Comparison of ENCODE assay signal across 11 cellular contexts in the genomic region with DNA sequence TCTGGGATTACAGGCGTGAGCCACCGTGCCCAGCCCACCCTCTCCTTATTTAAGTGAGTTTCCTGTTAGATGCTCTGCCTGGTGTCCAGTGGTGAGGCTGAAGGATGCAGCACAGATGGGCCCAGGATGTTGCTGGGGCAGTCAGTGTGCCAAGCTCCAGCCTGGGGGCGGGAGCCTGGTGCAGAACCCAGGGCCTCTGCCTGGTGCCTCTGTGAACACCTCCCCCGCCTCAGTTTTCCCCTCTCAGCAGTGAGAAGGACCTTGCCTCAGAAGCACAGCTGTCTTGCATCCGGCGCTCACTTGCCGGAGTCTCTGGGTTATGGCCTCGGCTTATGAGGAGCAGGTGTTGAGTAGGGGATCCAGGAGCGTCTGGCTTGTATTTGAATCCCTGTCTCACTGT.
DNase-seq lines count a peak whose midpoint lies in the region; ATAC-seq and TF ChIP-seq lines count a peak whose summit lies in the region.
"Had no signal": no experiment of that assay in that cellular context is flagged by ENCODE, and none has a peak within 500 bp of the region (broad histone marks: within the 10 kb centered on the region; RNA-seq: fewer than 3 reads in every experiment).

No MANE protein-coding gene starts in this region.

- H3K4me3 Mint-ChIP-seq in activated T-cell treated with anti-CD3 and anti-CD28 coated beads, Interleukin-2, amount 50 U/mL, for 72 hours, result peak overlapping the region; percentile 92 to 95
- peak overlapping the region; percentile 81 to 94 (median 87) for H3K4me3 Mint-ChIP-seq in naive thymus-derived CD4-positive, alpha-beta T cell
- H3K4me3 Mint-ChIP-seq: nephron progenitor cell had no signal

- peaks cover 82% of the 10 kb centered on the region for H3K4me1 Mint-ChIP-seq in activated T-cell treated with anti-CD3 and anti-CD28 coated beads, Interleukin-2, amount 50 U/mL, for 72 hours (ENCODE audit: low read depth)
- peaks cover 47 to 93% (median 85%) of the 10 kb centered on the region in 7 donors for H3K4me1 Mint-ChIP-seq in naive thymus-derived CD4-positive, alpha-beta T cell

- 40 to 80% methylated on average over 2 to 7 of the region's 9 CpGs for WGBS in esophagus squamous epithelium, 2 donors

- DNase-seq in BE2C (peak; percentile 38), NCI-H524 treated with DMSO at 0.1 percent for 48 hours (lab: John Stamatoyannopoulos, UW) (peak; percentile 32), NCI-H1105 treated with DMSO at 0.1 percent for 48 hours (lab: John Stamatoyannopoulos, UW) (no peak), esophagus squamous epithelium (lab: John Stamatoyannopoulos, UW) (no peak), uterus (no peak)
- DNase-seq in activated T-cell treated with anti-CD3 and anti-CD28 coated beads, Interleukin-2, amount 50 U/mL, for 72 hours, result peak; percentile 44 to 51
- peak in 8 of 9 donors; percentile 31 to 54 (median 40) for DNase-seq in naive thymus-derived CD4-positive, alpha-beta T cell
- DNase-seq: left cardiac atrium, NCI-H1436, nephron progenitor cell had no signal

- TF ChIP-seq POLR2A in esophagus squamous epithelium (IDR thresholded peaks at IDR 0.05) (no peak), uterus (IDR thresholded peaks at IDR 0.05) (no peak)

- TF ChIP-seq CTCF in BE2C (IDR thresholded peaks at IDR 0.05; ENCODE audit: low read depth, low read length) (no peak), esophagus squamous epithelium (IDR thresholded peaks at IDR 0.05) (no peak), uterus (IDR thresholded peaks at IDR 0.05) (no peak)

- no peaks in the 10 kb centered on the region for H3K9me3 Mint-ChIP-seq in activated T-cell treated with anti-CD3 and anti-CD28 coated beads, Interleukin-2, amount 50 U/mL, for 72 hours
- H3K9me3 Mint-ChIP-seq in naive thymus-derived CD4-positive, alpha-beta T cell, result no peaks in the 10 kb centered on the region
- H3K9me3 Mint-ChIP-seq: nephron progenitor cell had no signal

- peak overlapping the region; percentile 76 for H3K27ac ChIP-seq in naive thymus-derived CD4-positive, alpha-beta T cell (ENCODE audit: low read depth, low read length)
- H3K27ac ChIP-seq in esophagus squamous epithelium (peak overlapping the region in 2 of 4 donors; percentile 25 to 29), uterus (no peak overlapping the region)

- H3K27me3 ChIP-seq in BE2C (no peaks in the 10 kb centered on the region), esophagus squamous epithelium (no peaks in the 10 kb centered on the region), uterus (no peaks in the 10 kb centered on the region)
- H3K27me3 ChIP-seq in naive thymus-derived CD4-positive, alpha-beta T cell (ENCODE audit: control insufficient read depth in 2 of 2, insufficient read depth in 2 of 2, low read length in 2 of 2), result no peaks in the 10 kb centered on the region

- H3K4me1 ChIP-seq in BE2C (peaks cover 5% of the 10 kb centered on the region; the same call in 1 of the 2 replicates), esophagus squamous epithelium (peaks cover 8 to 45% (median 9%) of the 10 kb centered on the region in 3 donors), uterus (peaks cover 0 to 3% of the 10 kb centered on the region in 2 donors)
- H3K4me1 ChIP-seq in naive thymus-derived CD4-positive, alpha-beta T cell (ENCODE audit: control insufficient read depth in 2 of 2, insufficient read depth in 2 of 2, low read length in 2 of 2), result peaks cover 57 to 61% of the 10 kb centered on the region in 2 donors

- no peaks in the 10 kb centered on the region for H3K36me3 Mint-ChIP-seq in activated T-cell treated with anti-CD3 and anti-CD28 coated beads, Interleukin-2, amount 50 U/mL, for 72 hours (ENCODE audit: insufficient read depth in 2 of 2)
- H3K36me3 Mint-ChIP-seq in naive thymus-derived CD4-positive, alpha-beta T cell, result peaks cover 0 to 16% (median 0%) of the 10 kb centered on the region in 5 donors

- H3K9me3 ChIP-seq in BE2C, result no peaks in the 10 kb centered on the region
- H3K9me3 ChIP-seq in naive thymus-derived CD4-positive, alpha-beta T cell (ENCODE audit: control insufficient read depth in 2 of 3, low read length in 3 of 3), result no peaks in the 10 kb centered on the region
- H3K9me3 ChIP-seq in esophagus squamous epithelium, result no peaks in the 10 kb centered on the region
- H3K9me3 ChIP-seq in uterus, result no peaks in the 10 kb centered on the region

- peak; percentile 23 to 24 for ATAC-seq in activated T-cell treated with anti-CD3 and anti-CD28 coated beads, Interleukin-2, amount 50 U/mL, for 72 hours (replicated peaks in 1 of 2)
- no peak for ATAC-seq in naive thymus-derived CD4-positive, alpha-beta T cell
- ATAC-seq in GM21529 (IDR thresholded peaks at IDR 0.05; ENCODE audit: unreplicated experiment), result no peak

- POLR2A ChIA-PET in naive thymus-derived CD4-positive, alpha-beta T cell (lab: Charles Lee), result interaction anchor here (0.6 to 5.0 kb wide), 8 partner anchors 8 to 1536 kb away, joined by 3 to 61 read pairs (median 6); a partner anchor contains a TSS

- intact Hi-C loops in naive thymus-derived CD4-positive, alpha-beta T cell (cut with micrococcal nuclease), result loop anchor here (1.0 to 10.0 kb wide), 9 partner anchors 8 to 1604 kb away; a partner anchor contains a TSS
- intact Hi-C loops in esophagus squamous epithelium (cut with DNase I) (no loop called here), uterus (cut with DNase I; ENCODE audit: low total_unique reads) (no loop called here)

- H3K4me3 ChIP-seq in BE2C (ENCODE audit: low read depth, low read length), result no peak overlapping the region
- H3K4me3 ChIP-seq in naive thymus-derived CD4-positive, alpha-beta T cell (ENCODE audit: low read length), result peak overlapping the region; percentile 36
- no peak overlapping the region for H3K4me3 ChIP-seq in esophagus squamous epithelium
- no peak overlapping the region for H3K4me3 ChIP-seq in uterus

- peak overlapping the region; percentile 70 for H3K27ac Mint-ChIP-seq in activated T-cell treated with anti-CD3 and anti-CD28 coated beads, Interleukin-2, amount 50 U/mL, for 72 hours
- H3K27ac Mint-ChIP-seq in naive thymus-derived CD4-positive, alpha-beta T cell, result peak overlapping the region; percentile 86 to 99 (median 98)
- H3K27ac Mint-ChIP-seq: nephron progenitor cell had no signal

- CTCF ChIA-PET in naive thymus-derived CD4-positive, alpha-beta T cell (lab: Charles Lee), result interaction anchor here (0.8 to 5.9 kb wide), 7 partner anchors 11 to 192 kb away, joined by 3 to 49 read pairs (median 4); no protein-coding TSS in a partner anchor

- H3K36me3 ChIP-seq in BE2C, result no peaks in the 10 kb centered on the region
- H3K36me3 ChIP-seq in naive thymus-derived CD4-positive, alpha-beta T cell (ENCODE audit: control insufficient read depth in 2 of 3, insufficient read depth in 3 of 3, low read length in 3 of 3), result no peaks in the 10 kb centered on the region
- peaks cover 0 to 36% (median 0%) of the 10 kb centered on the region in 3 donors for H3K36me3 ChIP-seq in esophagus squamous epithelium
- no peaks in the 10 kb centered on the region for H3K36me3 ChIP-seq in uterus

- no peaks in the 10 kb centered on the region for H3K27me3 Mint-ChIP-seq in activated T-cell treated with anti-CD3 and anti-CD28 coated beads, Interleukin-2, amount 50 U/mL, for 72 hours (ENCODE audit: low read depth)
- no peaks in the 10 kb centered on the region for H3K27me3 Mint-ChIP-seq in naive thymus-derived CD4-positive, alpha-beta T cell

Comparison
In these comparisons a context has a peak if more than half of its experiments do, and no peak if none do; other contexts are left out.
1. DNase-seq: peak in BE2C (single experiment), NCI-H524 treated with DMSO at 0.1 percent for 48 hours (single experiment), activated T-cell treated with anti-CD3 and anti-CD28 coated beads, Interleukin-2, amount 50 U/mL, for 72 hours (2 of 2) and naive thymus-derived CD4-positive, alpha-beta T cell (8 of 9); none in NCI-H1105 treated with DMSO at 0.1 percent for 48 hours (single experiment), esophagus squamous epithelium (single experiment) and uterus (0 of 2).
2. ATAC-seq: peak in activated T-cell treated with anti-CD3 and anti-CD28 coated beads, Interleukin-2, amount 50 U/mL, for 72 hours (2 of 2); none in naive thymus-derived CD4-positive, alpha-beta T cell (single experiment) and GM21529 (single experiment).
3. intact Hi-C loops: an anchor here in naive thymus-derived CD4-positive, alpha-beta T cell (1.0 to 10.0 kb wide); none called in esophagus squamous epithelium and uterus.